35 cellular contexts compared by ENCODE assay signal in the genomic region with DNA sequence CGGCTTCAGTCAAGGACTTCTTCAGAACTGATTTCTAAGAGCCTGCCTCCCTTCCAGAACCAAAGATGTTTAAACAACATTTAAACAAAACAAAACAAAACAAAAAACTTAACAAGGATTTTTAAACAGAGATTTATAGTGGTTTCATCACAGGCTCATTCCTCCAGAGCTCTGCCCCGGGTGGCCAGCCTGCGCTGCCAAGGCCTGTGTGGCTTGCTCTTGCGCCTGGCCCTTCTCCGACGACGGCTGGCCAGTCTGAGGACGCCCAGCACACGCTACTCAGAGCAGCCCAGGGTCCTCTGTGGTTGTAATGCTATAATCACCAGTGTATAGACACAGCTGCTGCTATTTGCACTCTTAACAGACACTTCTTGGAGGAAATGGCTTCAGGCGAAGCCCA.
DNase-seq lines count a peak whose midpoint lies in the region; ATAC-seq, FAIRE-seq and TF ChIP-seq lines count a peak whose summit lies in the region.
"Had no signal": no experiment of that assay in that cellular context is flagged by ENCODE, and none has a peak within 500 bp of the region (broad histone marks: within the 10 kb centered on the region; RNA-seq: fewer than 3 reads in every experiment).

No MANE protein-coding gene starts in this region.

- 70 to 76% methylated on average over 10 of the region's 10 CpGs for WGBS in pancreas, 2 donors

- H3K27me3 ChIP-seq in ascending aorta, result no peaks in the 10 kb centered on the region
- no peaks in the 10 kb centered on the region for H3K27me3 ChIP-seq in pancreas
- no peaks in the 10 kb centered on the region for H3K27me3 ChIP-seq in upper lobe of right lung
- H3K27me3 ChIP-seq in effector memory CD4-positive, alpha-beta T cell (replicated peaks; ENCODE audit: control insufficient read depth, insufficient read depth, low read length, poor library complexity, severe bottlenecking), result no peaks in the 10 kb centered on the region
- no peaks in the 10 kb centered on the region for H3K27me3 ChIP-seq in CD8-positive, alpha-beta memory T cell (ENCODE audit: insufficient read depth, low read length, poor library complexity, severe bottlenecking)
- H3K27me3 ChIP-seq: BLaER1, brain microvascular endothelial cell, testis had no signal

- peak; percentile 47 for FAIRE-seq in pancreas (lab: Jason Lieb, UNC)
- FAIRE-seq: GM12892, HepG2, islet of Langerhans, TTC549 had no signal

- no peaks in the 10 kb centered on the region for H3K27me3 Mint-ChIP-seq in CD8-positive, alpha-beta memory T cell
- H3K27me3 Mint-ChIP-seq: T-helper 17 cell had no signal

- H3K36me3 Mint-ChIP-seq in CD8-positive, alpha-beta memory T cell, result peaks cover 0 to 2% (median 0%) of the 10 kb centered on the region in 3 donors
- H3K36me3 Mint-ChIP-seq: natural killer cell had no signal

- CTCF ChIA-PET in CD8-positive, alpha-beta memory T cell (lab: Charles Lee), result no interaction called here

- ATAC-seq in left colon (no peak), pancreas (no peak), upper lobe of right lung (peak; percentile 65), HG03432 (IDR thresholded peaks at IDR 0.05; ENCODE audit: unreplicated experiment) (no peak)
- ATAC-seq: HepG2, left ventricle myocardium superior, natural killer cell, Right ventricle myocardium inferior, T-helper 17 cell had no signal

- H3K27ac Mint-ChIP-seq in CD8-positive, alpha-beta memory T cell, result no peak overlapping the region
- H3K27ac Mint-ChIP-seq: natural killer cell, T-helper 17 cell had no signal

- H3K4me1 Mint-ChIP-seq in CD8-positive, alpha-beta memory T cell, result no peaks in the 10 kb centered on the region
- H3K4me1 Mint-ChIP-seq: natural killer cell, T-helper 17 cell had no signal

- TF ChIP-seq CTCF in ascending aorta (IDR thresholded peaks at IDR 0.05) (no peak), pancreas (IDR thresholded peaks at IDR 0.05) (no peak), upper lobe of right lung (IDR thresholded peaks at IDR 0.05) (no peak)

- H3K9me3 ChIP-seq in ascending aorta (no peaks in the 10 kb centered on the region), pancreas (no peaks in the 10 kb centered on the region), upper lobe of right lung (no peaks in the 10 kb centered on the region)
- no peaks in the 10 kb centered on the region for H3K9me3 ChIP-seq in effector memory CD4-positive, alpha-beta T cell (ENCODE audit: control insufficient read depth, low read length)
- no peaks in the 10 kb centered on the region for H3K9me3 ChIP-seq in CD8-positive, alpha-beta memory T cell (ENCODE audit: low read length)
- H3K9me3 ChIP-seq: testis had no signal

- POLR2A ChIA-PET in CD8-positive, alpha-beta memory T cell (lab: Charles Lee), result no interaction called here

- H3K27ac ChIP-seq in ascending aorta, result peak overlapping the region; percentile 50 to 67
- H3K27ac ChIP-seq in pancreas, result no peak overlapping the region
- no peak overlapping the region for H3K27ac ChIP-seq in upper lobe of right lung
- H3K27ac ChIP-seq in effector memory CD4-positive, alpha-beta T cell (ENCODE audit: insufficient read depth, low read length, poor library complexity, severe bottlenecking), result no peak overlapping the region
- H3K27ac ChIP-seq in CD8-positive, alpha-beta memory T cell (ENCODE audit: low read depth, low read length), result no peak overlapping the region
- H3K27ac ChIP-seq: BLaER1, brain microvascular endothelial cell, PC-9, skin epidermis, testis had no signal

- H3K36me3 ChIP-seq in ascending aorta (no peaks in the 10 kb centered on the region), pancreas (no peaks in the 10 kb centered on the region), upper lobe of right lung (no peaks in the 10 kb centered on the region)
- no peaks in the 10 kb centered on the region for H3K36me3 ChIP-seq in effector memory CD4-positive, alpha-beta T cell (ENCODE audit: control insufficient read depth, insufficient read depth, low read length)
- no peaks in the 10 kb centered on the region for H3K36me3 ChIP-seq in CD8-positive, alpha-beta memory T cell (ENCODE audit: insufficient read depth, low read length)
- H3K36me3 ChIP-seq: BLaER1, brain microvascular endothelial cell had no signal

- intact Hi-C loops in ascending aorta (cut with DNase I), result no loop called here
- intact Hi-C loops in left colon (cut with DNase I, micrococcal nuclease), result no loop called here
- intact Hi-C loops in pancreas (cut with DNase I), result no loop called here
- intact Hi-C loops in upper lobe of right lung (cut with DNase I), result no loop called here

- DNase-seq in ascending aorta (ENCODE audit: low spot score in 2 of 2) (no peak), left colon (peak; percentile 19 to 33), pancreas (no peak), upper lobe of right lung (no peak), DMS153 (lab: John Stamatoyannopoulos, UW) (no peak)
- DNase-seq in effector memory CD4-positive, alpha-beta T cell, result no peak
- DNase-seq in CD8-positive, alpha-beta memory T cell, result no peak
- DNase-seq: ACHN; activated CD4-positive, alpha-beta T cell treated with anti-CD3 and anti-CD28 coated beads, Interleukin-2, amount 50 U/mL, for 48 hours; activated CD4-positive, CD25-positive, alpha-beta regulatory T cell; activated naive CD4-positive, alpha-beta T cell; brain microvascular endothelial cell; glutamatergic neuron; H7; Karpas-422; left ventricle myocardium superior; midbrain; natural killer cell; NCI-H1417; NCI-H2081 treated with DMSO at 0.1 percent for 48 hours; NCI-H2227 treated with DMSO at 0.1 percent for 48 hours; NCI-H526 treated with DMSO at 0.1 percent for 48 hours; PC-9; retina; stimulated activated naive CD4-positive, alpha-beta T cell treated with Interleukin-2 at 50 U/mL for 16 hours; T-helper 17 cell; testis had no signal

- no peak overlapping the region for H3K4me3 ChIP-seq in ascending aorta
- no peak overlapping the region for H3K4me3 ChIP-seq in pancreas
- H3K4me3 ChIP-seq in upper lobe of right lung, result no peak overlapping the region
- no peak overlapping the region for H3K4me3 ChIP-seq in effector memory CD4-positive, alpha-beta T cell (ENCODE audit: insufficient read depth, low read depth, low read length, poor library complexity, severe bottlenecking)
- no peak overlapping the region for H3K4me3 ChIP-seq in CD8-positive, alpha-beta memory T cell (ENCODE audit: low read length)
- H3K4me3 ChIP-seq: BLaER1, PC-9, skin epidermis, testis had no signal

- no peak overlapping the region for H3K4me3 Mint-ChIP-seq in CD8-positive, alpha-beta memory T cell
- H3K4me3 Mint-ChIP-seq: natural killer cell, T-helper 17 cell had no signal

- peaks cover 0 to 7% (median 3%) of the 10 kb centered on the region in 5 donors for H3K9me3 Mint-ChIP-seq in CD8-positive, alpha-beta memory T cell

- H3K4me1 ChIP-seq in ascending aorta (peaks cover 0 to 6% of the 10 kb centered on the region in 2 donors), pancreas (no peaks in the 10 kb centered on the region), upper lobe of right lung (no peaks in the 10 kb centered on the region)
- no peaks in the 10 kb centered on the region for H3K4me1 ChIP-seq in effector memory CD4-positive, alpha-beta T cell (ENCODE audit: control insufficient read depth, insufficient read depth, low read length, poor library complexity, severe bottlenecking)
- H3K4me1 ChIP-seq in CD8-positive, alpha-beta memory T cell (ENCODE audit: insufficient read depth, low read length), result no peaks in the 10 kb centered on the region
- H3K4me1 ChIP-seq: BLaER1, testis had no signal

Comparison
In these comparisons a context has a peak if more than half of its experiments do, and no peak if none do; other contexts are left out.
1. DNase-seq: peak in left colon (2 of 2); none in ascending aorta (0 of 2), pancreas (0 of 6), upper lobe of right lung (single experiment), DMS153 (single experiment), effector memory CD4-positive, alpha-beta T cell (0 of 3) and CD8-positive, alpha-beta memory T cell (0 of 5).
2. H3K27ac ChIP-seq: peak in ascending aorta (2 of 2); none in pancreas (0 of 4), upper lobe of right lung (single experiment), effector memory CD4-positive, alpha-beta T cell (single experiment) and CD8-positive, alpha-beta memory T cell (single experiment).